18 cellular contexts compared by ENCODE assay signal in genomic region chr9:107597743-107598217, GRCh38.
DNase-seq lines count a peak whose midpoint lies in the region; ATAC-seq, FAIRE-seq and TF ChIP-seq lines count a peak whose summit lies in the region.
"Had no signal": no experiment of that assay in that cellular context is flagged by ENCODE, and none has a peak within 500 bp of the region (broad histone marks: within the 10 kb centered on the region; RNA-seq: fewer than 3 reads in every experiment).

No MANE protein-coding gene starts in this region.

- H3K27me3 ChIP-seq in HepG2 (ENCODE audit: control insufficient read depth in 1 of 2, insufficient read depth in 2 of 2, low read length in 2 of 2): 0 out of 5 replicates have a peak, but pooled peaks cover 0 to 1% of the 10 kb centered on the region in 2 experiments
- H3K27me3 ChIP-seq: BLaER1 had no signal

- no peak overlapping the region for H2AFZ ChIP-seq in HepG2 (ENCODE audit: low read length)

- intact Hi-C loops in HepG2 (cut with micrococcal nuclease; ENCODE audit: unreplicated experiment): no loop called here

- CTCF ChIA-PET in WTC11 (lab: Charles Lee): no interaction called here
- CTCF ChIA-PET in HepG2 (lab: Yijun Ruan, JAX; ENCODE audit: low intra/inter-chr PET ratio, low total read pairs): no interaction called here

- H4K20me1 ChIP-seq in HepG2 (ENCODE audit: insufficient read depth, low read length): no peaks in the 10 kb centered on the region
- H4K20me1 ChIP-seq: BLaER1 had no signal

- no peak overlapping the region for H3K4me3 Mint-ChIP-seq in WTC11

- H3K4me1 ChIP-seq in HepG2 (ENCODE audit: insufficient read depth, low read length): peaks cover 9% of the 10 kb centered on the region

- POLR2A ChIA-PET in WTC11 (lab: Charles Lee): no interaction called here
- POLR2A ChIA-PET in HepG2 (lab: Yijun Ruan, JAX): no interaction called here

- 15% methylated on average over 7 of the region's 7 CpGs for WGBS in HepG2 (ENCODE audit: low lambda C conversion rate)

- no peaks in the 10 kb centered on the region for H3K36me3 Mint-ChIP-seq in WTC11

- BruUV-seq in HepG2 (replicated peaks; lab: Mats Ljungman, UMichigan): no TSS peak

- no peak overlapping the region for H3K27ac ChIP-seq in HepG2 (ENCODE audit: extremely low read length, insufficient read depth, low read length)
- H3K27ac ChIP-seq: BLaER1 had no signal

- DNase-seq in ELF-1 (ENCODE audit: low read depth, low spot score): peak; percentile 9
- no peak for DNase-seq in WTC11 (ENCODE audit: low spot score)
- DNase-seq in HepG2 (ENCODE audit: low spot score): peak; percentile 3
- peak; percentile 63 for DNase-seq in renal cortical epithelial cell (ENCODE audit: low read depth)
- DNase-seq in globus pallidus (ENCODE audit: low spot score): no peak
- DNase-seq in EL: no peak
- DNase-seq in NCI-H146 (lab: John Stamatoyannopoulos, UW): no peak
- DNase-seq: DMS153, NCI-H1092, NCI-H1694, NCI-H69, PC-3 had no signal

- no peak for TF ChIP-seq RAD21 in HepG2 (CRISPR knock-in tag; IDR thresholded peaks at IDR 0.05)

- no peaks in the 10 kb centered on the region for H3K9me3 Mint-ChIP-seq in WTC11

- no peaks in the 10 kb centered on the region for H3K27me3 Mint-ChIP-seq in WTC11 (ENCODE audit: low read depth)

- TF ChIP-seq CTCF in WTC11 (IDR thresholded peaks at IDR 0.05) (no peak), HepG2 (CRISPR knock-in tag; IDR thresholded peaks at IDR 0.05) (no peak)

- no peak for TF ChIP-seq EP300 in HepG2 (IDR thresholded peaks at IDR 0.05; ENCODE audit: low read depth in 2 of 2, low read length in 2 of 2)
- no peak for TF ChIP-seq EP300 in HepG2 (CRISPR knock-in tag; IDR thresholded peaks at IDR 0.05; ENCODE audit: borderline replicate concordance)

- H3K4me3 ChIP-seq in HepG2 (replicated peaks in 1 of 3; ENCODE audit: insufficient read depth in 1 of 3, low read depth in 2 of 3, low read length in 3 of 3): no peak overlapping the region
- H3K4me3 ChIP-seq: BLaER1, K562 had no signal

- no peaks in the 10 kb centered on the region for H3K79me2 ChIP-seq in HepG2 (ENCODE audit: insufficient read depth, low read length)

- H3K4me1 Mint-ChIP-seq in WTC11: peaks cover 27% of the 10 kb centered on the region

- H3K4me2 ChIP-seq in HepG2 (ENCODE audit: low read depth, low read length): peak overlapping the region; percentile 37; the same call in 1 of the 2 replicates
- H3K4me2 ChIP-seq: BLaER1 had no signal

- no peaks in the 10 kb centered on the region for H3K9me3 ChIP-seq in HepG2 (ENCODE audit: low read length)
- H3K9me3 ChIP-seq: BLaER1 had no signal

- no peak for FAIRE-seq in HepG2 (lab: Jason Lieb, UNC)
- FAIRE-seq: G401.6, GM12891, HTR-8/SVneo, K562 had no signal

- no peak overlapping the region for H3K9ac ChIP-seq in HepG2 (ENCODE audit: insufficient read depth, low read depth, low read length)
- H3K9ac ChIP-seq: BLaER1 had no signal

- no peaks in the 10 kb centered on the region for H3K36me3 ChIP-seq in HepG2 (replicated peaks in 1 of 2; ENCODE audit: control insufficient read depth in 1 of 2, insufficient read depth in 2 of 2, low read length in 2 of 2)
- H3K36me3 ChIP-seq: BLaER1 had no signal

- no peak for TF ChIP-seq POLR2A in HepG2 (IDR thresholded peaks at IDR 0.05; ENCODE audit: insufficient read depth in 1 of 2, low read depth in 2 of 2, low read length in 2 of 2)

- H3K27ac Mint-ChIP-seq in WTC11: no peak overlapping the region

- peak; percentile 80 for ATAC-seq in WTC11
- ATAC-seq in HepG2: peak; percentile 89
- ATAC-seq in HG03108 (IDR thresholded peaks at IDR 0.05; ENCODE audit: unreplicated experiment): no peak
- ATAC-seq: K562, PC-3 had no signal

- in situ Hi-C loops in HepG2 (cut with HindIII; ENCODE audit: extremely low pct_ligation_motif_present, low pct_unique_long_range_greater_than_20kb): no loop called here

TF ChIP-seq in WTC11, 78 proteins besides CTCF, POLR2A, EP300 and RAD21:
- no peak for TF ChIP-seq TEAD1 (CRISPR knock-in tag; IDR thresholded peaks at IDR 0.05)
- TF ChIP-seq FOXJ3 (CRISPR knock-in tag; IDR thresholded peaks at IDR 0.05; ENCODE audit: borderline replicate concordance): no peak
- TF ChIP-seq ATF2 (CRISPR knock-in tag; IDR thresholded peaks at IDR 0.05; ENCODE audit: borderline replicate concordance, low read depth): no peak
- TF ChIP-seq MXD4 (CRISPR knock-in tag; IDR thresholded peaks at IDR 0.05; ENCODE audit: borderline replicate concordance): no peak
- TF ChIP-seq JAZF1 (CRISPR knock-in tag; IDR thresholded peaks at IDR 0.05): no peak
- no peak for TF ChIP-seq ZNF671 (CRISPR knock-in tag; IDR thresholded peaks at IDR 0.05)

TF ChIP-seq in HepG2, 621 proteins besides CTCF, POLR2A, EP300 and RAD21:
- peak; percentile 24; the same call in 1 of the 2 replicates for TF ChIP-seq HNF1A (IDR thresholded peaks at IDR 0.05; ENCODE audit: low read depth)
- no peak for TF ChIP-seq HNF1A (CRISPR knock-in tag; IDR thresholded peaks at IDR 0.05; ENCODE audit: borderline replicate concordance)
- no peak for TF ChIP-seq TBP (CRISPR knock-in tag; IDR thresholded peaks at IDR 0.05)
- TF ChIP-seq HNF1B (CRISPR knock-in tag; IDR thresholded peaks at IDR 0.05): 0 out of 2 replicates have a peak, but pooled peaks have one; percentile 41

Comparison
In these comparisons a context has a peak if more than half of its experiments do, and no peak if none do; other contexts are left out.
1. DNase-seq: peak in ELF-1 (single experiment), HepG2 (single experiment) and renal cortical epithelial cell (single experiment); none in WTC11 (single experiment), globus pallidus (single experiment), EL (single experiment) and NCI-H146 (single experiment).